ENCODE assay signal across 15 cellular contexts in the genomic region with DNA sequence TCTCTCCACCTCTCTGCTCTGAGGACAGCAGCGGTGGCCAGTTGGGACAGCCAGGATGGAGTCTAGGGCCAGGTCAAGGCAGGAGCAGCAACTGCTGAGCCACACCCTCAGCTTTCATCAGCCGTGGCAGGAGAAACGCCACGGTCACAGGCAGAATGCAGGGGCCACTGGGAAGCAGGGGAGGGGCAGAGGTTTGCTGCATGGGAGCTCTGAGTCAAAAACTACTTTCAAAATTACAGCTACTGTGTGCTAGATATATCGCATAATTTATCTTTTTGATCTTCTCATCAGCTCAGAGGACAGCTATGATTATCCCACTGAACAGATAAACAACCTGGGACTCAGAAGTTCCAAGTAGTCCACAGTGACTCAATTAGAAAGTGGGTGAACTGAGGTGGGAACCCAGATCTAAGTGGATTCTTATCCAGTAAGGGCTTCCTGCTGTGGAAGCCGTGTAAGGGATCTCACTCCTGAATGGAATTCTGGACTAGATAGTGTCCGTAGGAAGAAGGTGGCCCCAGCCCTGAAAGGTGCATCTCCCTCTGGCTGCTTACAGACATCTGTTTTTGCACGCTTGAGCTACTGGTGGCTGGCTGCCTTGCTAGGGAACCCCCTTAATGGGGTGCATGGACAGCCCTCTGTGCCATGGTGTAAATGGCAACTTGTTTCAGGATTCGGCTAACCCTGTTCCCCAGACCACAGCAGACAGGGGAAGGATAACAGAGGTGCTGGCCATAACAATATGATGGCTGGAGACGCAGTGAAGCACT.
A peak's percentile ranks its signal among the peaks of the same experiment; 100 is the strongest.
DNase-seq lines count a peak whose midpoint lies in the region; ATAC-seq and TF ChIP-seq lines count a peak whose summit lies in the region.
"Had no signal": no experiment of that assay in that cellular context is flagged by ENCODE, and none has a peak within 500 bp of the region (broad histone marks: within the 10 kb centered on the region; RNA-seq: fewer than 3 reads in every experiment).

No MANE protein-coding gene starts in this region.

- no peak overlapping the region for H2AFZ ChIP-seq in hepatocyte

- DNase-seq in GM10248 (ENCODE audit: extremely low spot score) (peak; percentile 51), foreskin melanocyte (no peak), hepatocyte (ENCODE audit: low spot score) (no peak), SW 1271 (lab: John Stamatoyannopoulos, UW) (no peak)
- DNase-seq: activated CD4-positive, alpha-beta T cell treated with anti-CD3 and anti-CD28 coated beads, Interleukin-2, amount 50 U/mL, for 1 hour; BE2C; DMS79; naive B cell; NCI-H1092 treated with DMSO at 0.1 percent for 48 hours had no signal

- H3K27me3 ChIP-seq in esophagus (ENCODE audit: control insufficient read depth in 1 of 2, insufficient read depth in 2 of 2, low read length in 2 of 2) (no peaks in the 10 kb centered on the region), hepatocyte (no peaks in the 10 kb centered on the region)
- H3K27me3 ChIP-seq: BE2C had no signal

- no peak for TF ChIP-seq CTCF in GM10248 (IDR thresholded peaks at IDR 0.05; ENCODE audit: control extremely low read depth, extremely low read depth, low read depth, missing control alignments)
- no peak for TF ChIP-seq CTCF in hepatocyte (IDR thresholded peaks at IDR 0.05; ENCODE audit: poor library complexity)

- no peaks in the 10 kb centered on the region for H3K79me2 ChIP-seq in hepatocyte

- 46 to 48% methylated on average over 10 of the region's 10 CpGs for WGBS in esophagus, 2 donors
- 69% methylated on average over 10 of the region's 10 CpGs for WGBS in hepatocyte (ENCODE audit: low lambda C conversion rate, missing lambda C conversion rate)

- no peaks in the 10 kb centered on the region for H4K20me1 ChIP-seq in hepatocyte (ENCODE audit: insufficient read depth, poor library complexity, severe bottlenecking)

- no peaks in the 10 kb centered on the region for H3K9me2 ChIP-seq in hepatocyte (replicated peaks; ENCODE audit: insufficient read depth)

- ATAC-seq in GM18511 (IDR thresholded peaks at IDR 0.05; ENCODE audit: unreplicated experiment), result peak; percentile 78
- ATAC-seq in HG03442 (IDR thresholded peaks at IDR 0.05; ENCODE audit: unreplicated experiment), result peak; percentile 75
- ATAC-seq in HG03460 (IDR thresholded peaks at IDR 0.05; ENCODE audit: unreplicated experiment), result no peak
- ATAC-seq: HCT116, SK-N-SH treated with all-trans-retinoic acid at 6 μM for 48 hours had no signal

- no peak overlapping the region for H3K4me2 ChIP-seq in hepatocyte

- H3K27ac ChIP-seq in esophagus (ENCODE audit: low read depth in 2 of 2, low read length in 1 of 2) (peak overlapping the region; percentile 4 to 47), hepatocyte (no peak overlapping the region)

- peaks cover 6 to 47% of the 10 kb centered on the region in 2 donors for H3K4me1 ChIP-seq in esophagus (ENCODE audit: control insufficient read depth in 2 of 2, insufficient read depth in 2 of 2, low read length in 1 of 2)
- H3K4me1 ChIP-seq in hepatocyte (ENCODE audit: insufficient read depth), result no peaks in the 10 kb centered on the region
- H3K4me1 ChIP-seq: BE2C had no signal

- POLR2A ChIA-PET in GM10248 (lab: Yijun Ruan, JAX), result no interaction called here

- H3K9me3 ChIP-seq in esophagus (ENCODE audit: control insufficient read depth in 2 of 2, insufficient read depth in 1 of 2, low read depth in 1 of 2, low read length in 1 of 2), result no peaks in the 10 kb centered on the region
- H3K9me3 ChIP-seq in hepatocyte (ENCODE audit: low read depth), result no peaks in the 10 kb centered on the region
- H3K9me3 ChIP-seq: BE2C had no signal

- H3K4me3 ChIP-seq in esophagus (ENCODE audit: low read depth in 1 of 2, low read length in 2 of 2), result no peak overlapping the region
- H3K4me3 ChIP-seq in hepatocyte, result no peak overlapping the region

- CTCF ChIA-PET in GM10248 (lab: Yijun Ruan, JAX), result no interaction called here

- peaks cover 5 to 9% of the 10 kb centered on the region in 2 donors for H3K36me3 ChIP-seq in esophagus (ENCODE audit: control insufficient read depth in 2 of 2, insufficient read depth in 2 of 2, low read length in 1 of 2)
- no peaks in the 10 kb centered on the region for H3K36me3 ChIP-seq in hepatocyte (replicated peaks; ENCODE audit: insufficient read depth, low read depth)
- H3K36me3 ChIP-seq: BE2C had no signal
